6 cellular contexts compared by ENCODE assay signal in the genomic region with DNA sequence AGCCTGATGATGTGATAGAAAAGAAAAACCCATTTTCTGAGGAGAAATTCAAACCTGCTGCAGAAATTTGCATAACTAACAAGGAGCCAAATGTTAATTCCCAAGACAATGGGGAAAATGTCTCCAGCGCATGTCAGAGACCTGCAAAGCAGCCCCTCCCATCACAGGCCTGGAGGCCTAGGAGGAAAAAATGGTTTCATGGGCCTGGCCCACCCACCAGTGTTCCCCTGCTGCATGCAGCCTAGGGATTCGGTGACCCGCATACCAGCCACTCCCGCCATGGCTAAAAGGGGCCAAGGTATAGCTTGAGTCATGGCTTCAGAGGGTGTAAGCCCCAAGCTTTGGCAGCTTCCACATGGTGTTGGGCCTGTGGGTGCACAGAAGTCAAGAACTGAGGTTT.
DNase-seq lines count a peak whose midpoint lies in the region; ATAC-seq, FAIRE-seq and TF ChIP-seq lines count a peak whose summit lies in the region.
"Not testable (repeated sequence)": the region's sequence is repeated elsewhere in the genome, so short reads cannot be mapped to it uniquely, and the experiment has no call there.

No MANE protein-coding gene starts in this region.

- H3K27me3 ChIP-seq in Karpas-422 (ENCODE audit: low read length); K562 (ENCODE audit: control insufficient read depth in 2 of 2, insufficient read depth in 2 of 2, low read length in 2 of 2): not testable (repeated sequence)

- H2AFZ ChIP-seq in Karpas-422 (ENCODE audit: low read length); K562 (ENCODE audit: low read depth, low read length): not testable (repeated sequence)

- not testable (repeated sequence) for H3K9me2 ChIP-seq in Karpas-422 (replicated peaks; ENCODE audit: insufficient read depth, low read length)

- in situ Hi-C loops in K562 (cut with MboI), result not testable (repeated sequence)

- CTCF ChIA-PET in A549 (lab: Yijun Ruan, JAX); HEK293 (lab: Yijun Ruan, JAX); K562 (lab: Yijun Ruan, JAX; ENCODE audit: low intra/inter-chr PET ratio): not testable (repeated sequence)

- not testable (repeated sequence) for H3K27ac ChIP-seq in A549; HEK293 (ENCODE audit: extremely low read depth, low read depth, low read length); Karpas-422 (ENCODE audit: low read length); K562 (ENCODE audit: extremely low read depth, low read depth, low read length)

- not testable (repeated sequence) for H4K20me1 ChIP-seq in Karpas-422 (ENCODE audit: insufficient read depth, low read depth, low read length); K562 (replicated peaks; ENCODE audit: control insufficient read depth, insufficient read depth, low read length)

- H3K4me2 ChIP-seq in A549; Karpas-422 (ENCODE audit: low read depth, low read length, poor library complexity, severe bottlenecking); K562 (ENCODE audit: insufficient read depth, low read length): not testable (repeated sequence)

- 9% methylated on average over 4 of the region's 4 CpGs for WGBS in A549 (ENCODE audit: missing lambda C conversion rate)
- 2% methylated on average over 4 of the region's 4 CpGs for WGBS in K562 (ENCODE audit: insufficient coverage, low coverage, missing lambda C conversion rate)

- peaks cover 25% of the 10 kb centered on the region for H3K9me3 ChIP-seq in A549
- H3K9me3 ChIP-seq in HEK293 (ENCODE audit: control insufficient read depth, insufficient read depth, low read depth, low read length); K562 (replicated peaks; ENCODE audit: control insufficient read depth, insufficient read depth, low read depth, low read length): not testable (repeated sequence)
- peaks cover 20% of the 10 kb centered on the region; the same call in 1 of the 2 replicates for H3K9me3 ChIP-seq in Karpas-422 (ENCODE audit: low read length)

- not testable (repeated sequence) for FAIRE-seq in A549 (lab: Jason Lieb, UNC); K562 (lab: Jason Lieb, UNC)

- H3K4me3 ChIP-seq in A549; HEK293 (ENCODE audit: low read depth, low read length); K562: not testable (repeated sequence)
- H3K4me3 ChIP-seq in Karpas-422 (ENCODE audit: low read length), result 0 out of 2 replicates have a peak overlapping the region, but pooled peaks have one; percentile 9

- H3K79me2 ChIP-seq in Karpas-422 (ENCODE audit: low read length); K562 (ENCODE audit: control insufficient read depth, insufficient read depth, low read length): not testable (repeated sequence)

- not testable (repeated sequence) for H3K4me1 ChIP-seq in A549; HEK293 (ENCODE audit: control insufficient read depth, insufficient read depth, low read length); K562 (replicated peaks in 1 of 2; ENCODE audit: control insufficient read depth in 2 of 2, insufficient read depth in 2 of 2, low read length in 2 of 2)
- peaks cover 17% of the 10 kb centered on the region for H3K4me1 ChIP-seq in Karpas-422 (ENCODE audit: low read length)

- not testable (repeated sequence) for TF ChIP-seq EP300 in A549 (IDR thresholded peaks at IDR 0.05); K562 (IDR thresholded peaks at IDR 0.05; ENCODE audit: low read length)

- ATAC-seq in A549, K562: not testable (repeated sequence)

- not testable (repeated sequence) for DNase-seq in A549 (ENCODE audit: low read depth in 1 of 2, low spot score in 1 of 2); Karpas-422; K562 (ENCODE audit: extremely low read depth in 1 of 4, low spot score in 3 of 4)
- peak; percentile 18 for DNase-seq in ecto neural progenitor cell (ENCODE audit: low spot score)
- peak; percentile 22 for DNase-seq in posterior vena cava (ENCODE audit: low spot score)

- TF ChIP-seq RAD21 in A549 (conservative IDR thresholded peaks at IDR 0.05 in 1 of 2, IDR thresholded peaks at IDR 0.05 in 1 of 2); K562 (CRISPR knock-in tag; conservative IDR thresholded peaks at IDR 0.05 in 1 of 2, IDR thresholded peaks at IDR 0.05 in 1 of 2): not testable (repeated sequence)

- POLR2A ChIA-PET in A549 (lab: Yijun Ruan, JAX); HEK293 (lab: Yijun Ruan, JAX); K562 (lab: Yijun Ruan, JAX): not testable (repeated sequence)

- intact Hi-C loops in K562 (cut with micrococcal nuclease); posterior vena cava (cut with DNase I): not testable (repeated sequence)

- not testable (repeated sequence) for TF ChIP-seq CTCF in A549 (IDR thresholded peaks at IDR 0.05); HEK293 (tag by site-specific recombination; IDR thresholded peaks at IDR 0.05); K562 (IDR thresholded peaks at IDR 0.05 in 2 of 3, conservative IDR thresholded peaks at IDR 0.05 in 1 of 3; ENCODE audit: insufficient read depth in 2 of 3, low read depth in 1 of 3, low read length in 3 of 3)

- BruUV-seq in K562 (replicated peaks; lab: Mats Ljungman, UMichigan), result not testable (repeated sequence)

- not testable (repeated sequence) for H3K9me1 ChIP-seq in K562 (ENCODE audit: control insufficient read depth, insufficient read depth, low read length)

- H3K36me3 ChIP-seq in HEK293 (ENCODE audit: control insufficient read depth in 2 of 2, insufficient read depth in 1 of 2, low read length in 2 of 2); Karpas-422 (ENCODE audit: insufficient read depth, low read length); K562 (ENCODE audit: control insufficient read depth, insufficient read depth, low read length): not testable (repeated sequence)

- H3K9ac ChIP-seq in Karpas-422 (ENCODE audit: low read length); K562 (ENCODE audit: insufficient read depth in 1 of 2, low read depth in 2 of 2, low read length in 2 of 2): not testable (repeated sequence)

- TF ChIP-seq POLR2A in A549 (IDR thresholded peaks at IDR 0.05; ENCODE audit: low read length); K562 (conservative IDR thresholded peaks at IDR 0.05): not testable (repeated sequence)

TF ChIP-seq in A549, 52 proteins besides CTCF, POLR2A, EP300 and RAD21:
- TF ChIP-seq ZFP36 (IDR thresholded peaks at IDR 0.05; ENCODE audit: borderline replicate concordance, partially characterized antibody), result peak; percentile 92

TF ChIP-seq in HEK293, 187 proteins besides CTCF, POLR2A, EP300 and RAD21:
- TF ChIP-seq ZNF585B (tag by site-specific recombination; IDR thresholded peaks at IDR 0.05) (peak; percentile 95), SETDB1 (IDR thresholded peaks at IDR 0.05; ENCODE audit: insufficient read length, low read length) (peak; percentile 67)
TF ChIP-seq in HEK293: peak in this region for 2; not testable (repeated sequence) for 185.

TF ChIP-seq in K562, 482 proteins besides CTCF, POLR2A, EP300 and RAD21:
- TF ChIP-seq ZFP36 (IDR thresholded peaks at IDR 0.05; ENCODE audit: low read depth, low read length, partially characterized antibody), result peak; percentile 57
